In the genomic region with DNA sequence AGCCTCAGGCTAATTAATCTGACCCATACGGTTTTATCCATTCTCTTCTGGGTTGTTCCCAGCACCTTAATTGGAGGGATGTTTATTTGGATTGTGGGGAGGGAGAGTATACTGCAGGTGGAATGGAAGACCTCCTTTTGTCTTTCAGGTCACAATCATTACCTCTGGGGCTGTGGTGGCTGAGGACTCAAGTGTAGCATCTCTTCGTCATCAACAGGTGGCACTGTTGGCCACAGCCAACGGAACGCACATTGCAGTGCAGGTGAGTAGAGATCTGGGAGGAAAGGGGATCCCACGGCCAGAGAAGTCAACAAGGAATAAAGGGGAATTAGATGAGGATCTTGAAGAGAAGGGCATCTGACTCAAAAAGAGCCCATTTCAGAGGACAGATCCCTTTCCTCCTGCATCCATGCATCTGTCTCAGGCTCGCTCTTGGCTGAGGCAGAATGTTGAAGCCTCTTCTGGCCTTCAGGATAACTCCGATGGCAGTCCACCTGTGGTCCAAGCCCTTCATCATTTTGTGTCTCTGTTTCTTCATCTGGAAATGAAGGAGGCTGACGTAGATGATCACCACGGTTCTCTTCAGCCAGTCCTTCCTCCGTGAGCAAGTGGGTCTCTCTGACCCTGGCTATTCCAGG, we compare ENCODE assay signal across 1 cellular context.
TF ChIP-seq lines count a peak whose summit lies in the region.

No MANE protein-coding gene starts in this region.

TF ChIP-seq in HCT116, 20 proteins besides CTCF, POLR2A, EP300 and RAD21 (continued from another document):
- TF ChIP-seq ZNF274 (IDR thresholded peaks at IDR 0.05; ENCODE audit: low read depth, low read length), result no peak
